In the genomic region with DNA sequence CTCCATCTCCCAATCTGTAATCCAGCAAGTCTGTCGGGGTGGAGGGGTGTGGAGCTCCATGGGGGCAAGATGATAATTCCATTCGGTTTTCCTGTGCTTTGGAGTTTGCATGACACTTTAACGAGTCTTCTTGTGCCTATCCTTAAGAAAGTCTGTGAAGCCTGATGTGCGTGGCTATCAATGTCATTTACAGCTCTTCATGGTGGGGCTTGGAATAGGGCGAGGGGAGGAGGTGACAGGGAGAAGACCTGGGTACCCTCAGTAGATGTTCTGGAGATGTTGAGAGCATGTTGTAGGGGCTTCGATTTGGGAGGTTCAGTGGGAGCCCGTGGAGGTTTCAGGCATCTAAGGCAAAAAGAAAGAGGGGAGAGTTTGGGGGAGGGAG, we compare ENCODE assay signal across 8 cellular contexts. TPM values are rescaled to one million over a fixed set of nuclear protein-coding genes. Genes with fewer than 3 reads are reported as not detected.
DNase-seq lines count a peak whose midpoint lies in the region; ATAC-seq and TF ChIP-seq lines count a peak whose summit lies in the region.

No MANE protein-coding gene starts in this region.

- no peaks in the 10 kb centered on the region for H3K9me3 ChIP-seq in duodenal mucosa (ENCODE audit: control insufficient read depth in 1 of 2, low read length in 2 of 2)
- no peaks in the 10 kb centered on the region for H3K9me3 ChIP-seq in upper lobe of left lung
- no peaks in the 10 kb centered on the region for H3K9me3 ChIP-seq in left lung

- DNase-seq in cardiac septum (ENCODE audit: low spot score) (peak; percentile 22), Right ventricle myocardium superior (no peak), nephron progenitor cell (no peak), upper lobe of left lung (no peak), left lung (no peak), NCI-H2081 treated with DMSO at 0.1 percent for 48 hours (lab: John Stamatoyannopoulos, UW) (no peak), GM10248 (ENCODE audit: extremely low spot score) (no peak)

- 71 to 89% methylated on average over 7 of the region's 7 CpGs for WGBS in upper lobe of left lung, 2 donors

- H3K9me3 Mint-ChIP-seq in nephron progenitor cell, result no peaks in the 10 kb centered on the region

- no peak overlapping the region for H3K27ac Mint-ChIP-seq in nephron progenitor cell

- peak overlapping the region; percentile 56 for H3K4me3 Mint-ChIP-seq in nephron progenitor cell

- POLR2A ChIA-PET in GM10248 (lab: Yijun Ruan, JAX), result interaction anchor here (0.6 to 1.2 kb wide), 2 partner anchors 34 to 186 kb away, joined by 3 read pairs; no protein-coding TSS in a partner anchor

- peaks cover 56% of the 10 kb centered on the region for H3K27me3 Mint-ChIP-seq in nephron progenitor cell (ENCODE audit: low read depth, poor library complexity)

- CTCF ChIA-PET in GM10248 (lab: Yijun Ruan, JAX), result interaction anchor here (0.8 to 6.0 kb wide), 3 partner anchors 12 to 349 kb away, joined by 3 to 68 read pairs (median 3); a partner anchor contains a TSS

- H3K9ac ChIP-seq in duodenal mucosa (ENCODE audit: low read depth in 1 of 2, low read length in 2 of 2), result no peak overlapping the region

- H3K27me3 ChIP-seq in duodenal mucosa (ENCODE audit: control insufficient read depth in 1 of 2, insufficient read depth in 2 of 2, low read length in 2 of 2) (peaks cover 21 to 22% of the 10 kb centered on the region in 2 donors), upper lobe of left lung (peaks cover 0 to 10% (median 3%) of the 10 kb centered on the region in 4 donors), left lung (peaks cover 4 to 50% of the 10 kb centered on the region in 2 donors)

- no peak for TF ChIP-seq POLR2A in upper lobe of left lung (IDR thresholded peaks at IDR 0.05)

- H3K27ac ChIP-seq in duodenal mucosa (ENCODE audit: low read depth, low read length) (peak overlapping the region; percentile 31), upper lobe of left lung (peak overlapping the region in 3 of 4 donors; percentile 90 to 96 (median 95)), left lung (no peak overlapping the region)

- H3K4me1 ChIP-seq in duodenal mucosa (ENCODE audit: control insufficient read depth in 1 of 2, insufficient read depth in 2 of 2, low read length in 2 of 2), result peaks cover 41 to 46% of the 10 kb centered on the region in 2 donors
- peaks cover 39 to 58% (median 50%) of the 10 kb centered on the region in 4 donors for H3K4me1 ChIP-seq in upper lobe of left lung
- H3K4me1 ChIP-seq in left lung, result peaks cover 21 to 55% of the 10 kb centered on the region in 2 donors

- ATAC-seq in Right ventricle myocardium superior (ENCODE audit: poor library complexity), result no peak
- no peak for ATAC-seq in upper lobe of left lung (ENCODE audit: low FRiP score in 2 of 2)
- ATAC-seq in left lung, result no peak

- no peak for TF ChIP-seq EP300 in upper lobe of left lung (IDR thresholded peaks at IDR 0.05)

- H3K4me3 ChIP-seq in duodenal mucosa (ENCODE audit: low read depth in 1 of 2, low read length in 2 of 2), result no peak overlapping the region
- no peak overlapping the region for H3K4me3 ChIP-seq in upper lobe of left lung
- no peak overlapping the region for H3K4me3 ChIP-seq in left lung

- TF ChIP-seq CTCF in nephron progenitor cell (IDR thresholded peaks at IDR 0.05) (no peak), upper lobe of left lung (IDR thresholded peaks at IDR 0.05) (no peak), left lung (IDR thresholded peaks at IDR 0.05) (no peak), GM10248 (IDR thresholded peaks at IDR 0.05; ENCODE audit: control extremely low read depth, extremely low read depth, low read depth, missing control alignments) (no peak)

- intact Hi-C loops in cardiac septum (cut with DNase I) (loop anchor here (5.0 kb wide), 2 partner anchors 50 to 185 kb away; a partner anchor contains a TSS), Right ventricle myocardium superior (cut with DNase I) (no loop called here), left lung (cut with DNase I) (loop anchor here in 1 of 2 donors (10.0 kb wide), 1 partner anchor 48 kb away; no protein-coding TSS in a partner anchor)

- H3K36me3 Mint-ChIP-seq in nephron progenitor cell (ENCODE audit: low read depth), result peaks cover 13% of the 10 kb centered on the region

- peaks cover under 1 to 10% of the 10 kb centered on the region in 2 donors for H3K36me3 ChIP-seq in duodenal mucosa (ENCODE audit: control insufficient read depth in 1 of 2, insufficient read depth in 2 of 2, low read length in 2 of 2)
- peaks cover 3 to 13% (median 6%) of the 10 kb centered on the region in 4 donors for H3K36me3 ChIP-seq in upper lobe of left lung
- peaks cover 0 to 17% of the 10 kb centered on the region in 2 donors for H3K36me3 ChIP-seq in left lung

- H3K4me1 Mint-ChIP-seq in nephron progenitor cell, result peaks cover 59% of the 10 kb centered on the region

RNA-seq across cellular contexts. Expression of a gene that starts 0.6 kb away (rescaled TPM):
- total RNA-seq in cardiac septum, result 155 TPM
- total RNA-seq in Right ventricle myocardium superior, result 102 TPM
- total RNA-seq in upper lobe of left lung, result 100 to 1,000 TPM in 3 of 6 donors, 10 to 100 TPM in 3; 45.5 to 188 (median 100) TPM
- 100 to 1,000 TPM in 1 of 2 donors, 10 to 100 TPM in 1; 76.5 to 120 TPM for total RNA-seq in left lung

RNA-seq across cellular contexts. Expression of a gene that starts 34.6 kb away (rescaled TPM):
- 118 TPM for total RNA-seq in cardiac septum
- 80.7 TPM for total RNA-seq in Right ventricle myocardium superior
- total RNA-seq in upper lobe of left lung, result 100 to 1,000 TPM in 3 of 6 donors, 10 to 100 TPM in 3; 29.3 to 121 (median 94.6) TPM
- 100 to 1,000 TPM; 141 to 163 TPM for total RNA-seq in left lung

RNA-seq across cellular contexts. Expression of a gene that starts 41.1 kb away (rescaled TPM):
- total RNA-seq in cardiac septum (24.0 TPM), Right ventricle myocardium superior (23.2 TPM), upper lobe of left lung (10 to 100 TPM in 5 of 6 donors, 1 to 10 TPM in 1; 7.5 to 38.3 (median 21.5) TPM), left lung (10 to 100 TPM; 15.6 to 19.1 TPM)

Comparison
In these comparisons a context has a peak if more than half of its experiments do, and no peak if none do; other contexts are left out.
1. H3K27ac ChIP-seq: peak in duodenal mucosa (single experiment) and upper lobe of left lung (3 of 4); none in left lung (0 of 2).